Comparison of ENCODE assay signal across 20 cellular contexts in genomic region chr7:122520961-122521555, GRCh38.
A peak's percentile ranks its signal among the peaks of the same experiment; 100 is the strongest.
DNase-seq lines count a peak whose midpoint lies in the region; ATAC-seq lines count a peak whose summit lies in the region.
"Had no signal": no experiment of that assay in that cellular context is flagged by ENCODE, and none has a peak within 500 bp of the region (broad histone marks: within the 10 kb centered on the region; RNA-seq: fewer than 3 reads in every experiment).

No MANE protein-coding gene starts in this region.

- intact Hi-C loops in Right ventricle myocardium superior (cut with DNase I): no loop called here

- ATAC-seq in GM21576 (IDR thresholded peaks at IDR 0.05; ENCODE audit: unreplicated experiment): no peak
- no peak for ATAC-seq in Right ventricle myocardium superior (ENCODE audit: poor library complexity)
- ATAC-seq: left lung, psoas muscle, Right ventricle myocardium inferior had no signal

- DNase-seq in NCI-H1092 (lab: John Stamatoyannopoulos, UW) (peak; percentile 21), NCI-H187 (lab: John Stamatoyannopoulos, UW) (peak; percentile 59 to 75), NCI-H748 treated with DMSO at 0.1 percent for 48 hours (lab: John Stamatoyannopoulos, UW) (peak; percentile 14), iPS-NIHi7 (ENCODE audit: extremely low spot score) (peak; percentile 22), cerebellum (ENCODE audit: low spot score) (no peak), Right ventricle myocardium superior (no peak)
- DNase-seq: activated CD4-positive, alpha-beta T cell treated with anti-CD3 and anti-CD28 coated beads for 48 hours; activated gamma-delta T cell treated with Interleukin-2 at 50 U/mL for 16 hours; activated T-cell treated with anti-CD3 and anti-CD28 coated beads, Interleukin-2, amount 50 U/mL, for 24 hours; Caco-2; cortex of kidney; DMS79 treated with DMSO at 0.1 percent for 48 hours; foreskin fibroblast; left lung; NCI-H82; psoas muscle; stimulated activated CD4-positive, alpha-beta T cell treated with anti-CD3 and anti-CD28 coated beads, Interleukin-4, amount 100 ng/mL, for 4 hours; stimulated activated naive CD4-positive, alpha-beta T cell had no signal

Comparison
In these comparisons a context has a peak if more than half of its experiments do, and no peak if none do; other contexts are left out.
1. DNase-seq: peak in NCI-H1092 (single experiment), NCI-H187 (2 of 2), NCI-H748 treated with DMSO at 0.1 percent for 48 hours (single experiment) and iPS-NIHi7 (single experiment); none in cerebellum (single experiment) and Right ventricle myocardium superior (single experiment).